8 cellular contexts compared by ENCODE assay signal in the genomic region with DNA sequence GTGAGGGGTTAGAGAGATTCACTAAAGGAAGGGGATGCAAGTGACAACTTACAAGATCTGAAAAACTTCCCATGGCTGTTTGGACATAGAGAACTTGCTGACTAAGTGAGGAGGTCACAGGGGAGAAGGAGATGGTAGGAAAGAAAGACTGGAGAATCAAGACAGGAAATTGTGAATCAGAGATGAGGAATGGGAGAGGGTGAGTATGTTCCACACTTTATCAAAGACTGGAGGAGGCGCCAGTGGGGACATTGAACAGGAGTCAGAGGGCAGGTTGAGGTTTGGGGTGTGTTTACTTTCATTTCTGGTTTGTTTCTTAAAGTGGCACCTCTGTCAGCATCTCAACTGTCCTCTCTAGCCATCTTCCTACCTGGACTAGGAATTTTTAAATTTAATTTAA. TPM values are rescaled to one million over a fixed set of nuclear protein-coding genes. Genes with fewer than 3 reads are reported as not detected.
A peak's percentile ranks its signal among the peaks of the same experiment; 100 is the strongest.
DNase-seq lines count a peak whose midpoint lies in the region; ATAC-seq, FAIRE-seq and TF ChIP-seq lines count a peak whose summit lies in the region.
"Not testable (repeated sequence)": the region's sequence is repeated elsewhere in the genome, so short reads cannot be mapped to it uniquely, and the experiment has no call there.

No MANE protein-coding gene starts in this region.

- not testable (repeated sequence) for H3K27me3 Mint-ChIP-seq in astrocyte (ENCODE audit: low read depth, unreplicated experiment)

- TF ChIP-seq CTCF in RWPE2 (IDR thresholded peaks at IDR 0.05; ENCODE audit: poor library complexity, severe bottlenecking); astrocyte (IDR thresholded peaks at IDR 0.05; ENCODE audit: insufficient read depth, low read depth, low read length); epithelial cell of proximal tubule (conservative IDR thresholded peaks at IDR 0.05; ENCODE audit: low read depth, low read length): not testable (repeated sequence)

- not testable (repeated sequence) for H3K36me3 ChIP-seq in RWPE2 (ENCODE audit: low read depth); astrocyte (ENCODE audit: insufficient read depth, low read length)

- H2AFZ ChIP-seq in astrocyte (ENCODE audit: low read depth, low read length) = not testable (repeated sequence)

- not testable (repeated sequence) for H3K4me1 ChIP-seq in RWPE2 (ENCODE audit: insufficient read depth, poor library complexity, severe bottlenecking); astrocyte (ENCODE audit: insufficient read depth, low read length)

- H3K4me3 ChIP-seq in RWPE2 (ENCODE audit: severe bottlenecking); astrocyte (ENCODE audit: insufficient read depth, low read depth, low read length); skeletal muscle cell (ENCODE audit: low read depth, low read length): not testable (repeated sequence)
- peak overlapping the region; percentile 34 for H3K4me3 ChIP-seq in epithelial cell of proximal tubule (ENCODE audit: low read depth, low read length)

- not testable (repeated sequence) for H4K20me1 ChIP-seq in astrocyte (ENCODE audit: insufficient read depth, low read length)

- H3K79me2 ChIP-seq in astrocyte (ENCODE audit: insufficient read depth, low read length) = not testable (repeated sequence)

- H3K27me3 ChIP-seq in RWPE2 (ENCODE audit: insufficient read depth, poor library complexity, severe bottlenecking); astrocyte (ENCODE audit: insufficient read depth, low read length): not testable (repeated sequence)

- not testable (repeated sequence) for H3K36me3 Mint-ChIP-seq in astrocyte (ENCODE audit: low read depth, unreplicated experiment)

- not testable (repeated sequence) for H3K4me3 Mint-ChIP-seq in astrocyte (ENCODE audit: unreplicated experiment)

- DNase-seq in AG08395 (ENCODE audit: low spot score) (peak; percentile 52), GM04504 (ENCODE audit: low read depth) (peak; percentile 32), LHCN-M2 (ENCODE audit: low read depth) (peak; percentile 72), astrocyte (ENCODE audit: low read depth) (peak; percentile 53), epithelial cell of proximal tubule (ENCODE audit: low read depth) (peak; percentile 20), glomerular visceral epithelial cell (ENCODE audit: extremely low spot score) (peak; percentile 27), skeletal muscle cell (ENCODE audit: low read depth) (peak; percentile 52)
- not testable (repeated sequence) for DNase-seq in RWPE2 (ENCODE audit: low spot score)

- not testable (repeated sequence) for H3K9me3 ChIP-seq in RWPE2 (ENCODE audit: severe bottlenecking); astrocyte (ENCODE audit: insufficient read depth, low read depth, low read length)

- H3K27ac ChIP-seq in RWPE2 (ENCODE audit: poor library complexity, severe bottlenecking) = peak overlapping the region; percentile 14
- H3K27ac ChIP-seq in astrocyte (ENCODE audit: low read depth, low read length) = not testable (repeated sequence)

- H3K9me3 Mint-ChIP-seq in astrocyte (ENCODE audit: unreplicated experiment) = not testable (repeated sequence)

- not testable (repeated sequence) for H3K27ac Mint-ChIP-seq in astrocyte (ENCODE audit: unreplicated experiment)

- H3K4me2 ChIP-seq in astrocyte (ENCODE audit: low read length) = peak overlapping the region; percentile 15

- peak; percentile 5 for FAIRE-seq in astrocyte (lab: Jason Lieb, UNC)

- peak; percentile 78 for ATAC-seq in RWPE2 (ENCODE audit: low read depth)

- not testable (repeated sequence) for H3K4me1 Mint-ChIP-seq in astrocyte (ENCODE audit: low read depth, unreplicated experiment)

- H3K9ac ChIP-seq in astrocyte (ENCODE audit: low read length) = not testable (repeated sequence)

RNA-seq across cellular contexts. Expression of gene ZNF37A, which starts 24.5 kb away (rescaled TPM):
- 10.9 and 11.6 TPM in 2 replicates for total RNA-seq in LHCN-M2 (2014; rRNA removed)
- 2.6 TPM for polyA plus RNA-seq in LHCN-M2 (2012)
- total RNA-seq in astrocyte = 10.1 and 10.3 TPM in 2 replicates
- 3.7 and 12.5 TPM in 2 replicates for total RNA-seq in epithelial cell of proximal tubule

RNA-seq across cellular contexts. Expression of gene ZNF33A, which starts 59.2 kb away (rescaled TPM):
- total RNA-seq in LHCN-M2 (2014; rRNA removed) = 10.8 and 12.6 TPM in 2 replicates
- polyA plus RNA-seq in LHCN-M2 (2012) = 5.8 TPM
- 8.4 and 11.6 TPM in 2 replicates for total RNA-seq in astrocyte
- 10.0 and 14.0 TPM in 2 replicates for total RNA-seq in epithelial cell of proximal tubule
